ENCODE assay signal across 13 cellular contexts in the genomic region with DNA sequence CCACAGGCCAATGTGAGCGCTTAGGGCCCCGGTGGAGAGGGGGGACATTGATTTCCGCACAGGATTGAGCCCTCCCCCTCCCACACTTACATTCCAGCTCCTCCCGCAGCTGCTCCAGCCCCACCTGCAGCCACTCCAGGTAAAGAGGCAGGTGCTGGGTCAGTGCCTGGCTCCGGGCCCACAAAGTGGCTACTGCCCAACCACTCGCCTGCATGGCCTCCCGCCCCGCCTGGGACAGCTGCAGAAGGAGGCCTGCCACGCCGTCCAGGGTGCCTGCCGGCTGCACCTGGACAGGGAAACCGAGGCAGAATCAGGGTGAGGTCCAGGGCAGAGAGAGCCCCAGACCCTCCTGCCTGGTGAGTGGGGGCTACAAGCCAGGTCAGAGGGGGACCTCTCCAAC.
DNase-seq lines count a peak whose midpoint lies in the region; ATAC-seq and TF ChIP-seq lines count a peak whose summit lies in the region.
"Had no signal": no experiment of that assay in that cellular context is flagged by ENCODE, and none has a peak within 500 bp of the region (broad histone marks: within the 10 kb centered on the region; RNA-seq: fewer than 3 reads in every experiment).

No MANE protein-coding gene starts in this region.

- peaks cover 17% of the 10 kb centered on the region for H3K4me1 Mint-ChIP-seq in nephron

- no peak for TF ChIP-seq CTCF in nephron (IDR thresholded peaks at IDR 0.05; ENCODE audit: unreplicated experiment in 3 of 3)

- H3K27me3 Mint-ChIP-seq in nephron (ENCODE audit: low read depth): peaks cover 18% of the 10 kb centered on the region
- H3K27me3 Mint-ChIP-seq: naive thymus-derived CD8-positive, alpha-beta T cell had no signal

- H3K4me3 Mint-ChIP-seq in nephron: no peak overlapping the region
- H3K4me3 Mint-ChIP-seq: naive thymus-derived CD8-positive, alpha-beta T cell had no signal

- no peak for ATAC-seq in HG03135 (IDR thresholded peaks at IDR 0.05; ENCODE audit: unreplicated experiment)
- no peak for ATAC-seq in GM18909 (IDR thresholded peaks at IDR 0.05; ENCODE audit: poor library complexity, unreplicated experiment)
- ATAC-seq: naive thymus-derived CD8-positive, alpha-beta T cell had no signal

- H3K27ac Mint-ChIP-seq in nephron: peak overlapping the region in 2 of 3 experiments; percentile 13 to 17

- peak; percentile 64 for DNase-seq in ELF-1 (ENCODE audit: low read depth, low spot score)
- peak; percentile 94 for DNase-seq in NCI-H146 (lab: John Stamatoyannopoulos, UW)
- peak; percentile 56 to 66 for DNase-seq in SHP77 (lab: John Stamatoyannopoulos, UW)
- DNase-seq in DMS 273 treated with DMSO at 0.1 percent for 48 hours (lab: John Stamatoyannopoulos, UW): no peak
- no peak for DNase-seq in stimulated activated naive CD4-positive, alpha-beta T cell treated with Interleukin-2 at 50 U/mL for 16 hours (lab: John Stamatoyannopoulos, UW)
- DNase-seq: activated CD4-positive, CD25-positive, alpha-beta regulatory T cell; anterior cingulate cortex; foreskin fibroblast; IMR-90 had no signal

- H3K36me3 Mint-ChIP-seq in nephron (ENCODE audit: low read depth): no peaks in the 10 kb centered on the region
- H3K36me3 Mint-ChIP-seq: naive thymus-derived CD8-positive, alpha-beta T cell had no signal

- no peaks in the 10 kb centered on the region for H3K9me3 Mint-ChIP-seq in nephron
- H3K9me3 Mint-ChIP-seq: naive thymus-derived CD8-positive, alpha-beta T cell had no signal

Comparison
In these comparisons a context has a peak if more than half of its experiments do, and no peak if none do; other contexts are left out.
1. DNase-seq: peak in ELF-1 (single experiment), NCI-H146 (single experiment) and SHP77 (2 of 2); none in DMS 273 treated with DMSO at 0.1 percent for 48 hours (single experiment) and stimulated activated naive CD4-positive, alpha-beta T cell treated with Interleukin-2 at 50 U/mL for 16 hours (single experiment).